In the genomic region with DNA sequence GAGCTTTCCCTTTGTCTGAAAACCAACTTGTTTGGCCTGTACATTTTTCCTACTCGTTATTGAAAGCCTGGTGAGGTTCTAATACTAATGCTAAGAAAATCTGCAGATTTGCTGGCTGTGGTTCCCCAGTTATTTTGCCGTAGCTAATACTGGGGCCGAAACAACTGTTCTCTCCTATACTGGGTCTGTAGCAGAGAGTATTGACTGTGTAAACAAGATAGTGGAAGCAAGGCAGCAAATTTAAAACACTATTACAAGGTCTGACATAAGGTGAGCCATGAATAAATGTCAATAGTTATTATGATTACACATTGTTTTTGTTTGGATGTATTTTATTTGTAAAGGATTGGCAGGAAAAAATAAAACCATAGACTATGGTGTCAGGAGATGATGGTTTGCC, we compare ENCODE assay signal across 7 cellular contexts.
"Had no signal": no experiment of that assay in that cellular context is flagged by ENCODE, and none has a peak within 500 bp of the region (broad histone marks: within the 10 kb centered on the region; RNA-seq: fewer than 3 reads in every experiment).

No MANE protein-coding gene starts in this region.

- H3K4me3 ChIP-seq: K562 had no signal

- ATAC-seq: HepG2, K562 had no signal

- FAIRE-seq: HepG2, HTR-8/SVneo, K562 had no signal

- DNase-seq: IMR-90, KBM-7, KG1 had no signal

- H3K27ac ChIP-seq: HL-60 had no signal
